Comparison of ENCODE assay signal across 8 cellular contexts in genomic region chr7:127588697-127589482, GRCh38. TPM values are rescaled to one million over a fixed set of nuclear protein-coding genes. Genes with fewer than 3 reads are reported as not detected.
A peak's percentile ranks its signal among the peaks of the same experiment; 100 is the strongest.
DNase-seq lines count a peak whose midpoint lies in the region; ATAC-seq and TF ChIP-seq lines count a peak whose summit lies in the region.

No MANE protein-coding gene starts in this region.

- H3K4me1 ChIP-seq in OCI-LY3 (ENCODE audit: low read length) (peaks cover 22% of the 10 kb centered on the region), trophoblast cell (ENCODE audit: control insufficient read depth in 1 of 2, insufficient read depth in 2 of 2, low read length in 2 of 2) (peaks cover 21 to 26% of the 10 kb centered on the region in 2 experiments)

- peak overlapping the region; percentile 76 for H3K4ac ChIP-seq in trophoblast cell (ENCODE audit: low read depth, low read length)

- no CpG with 5 or more reads among the region's 43 CpGs for WGBS in trophoblast cell (ENCODE audit: extremely low coverage, insufficient coverage, insufficient read length)

- H3K4me2 ChIP-seq in OCI-LY3 (ENCODE audit: low read length) (peak overlapping the region; percentile 99), trophoblast cell (ENCODE audit: low read length) (peak overlapping the region; percentile 87)

- TF ChIP-seq CTCF in OCI-LY3 (IDR thresholded peaks at IDR 0.05; ENCODE audit: low read depth, low read length) = peak; percentile 58

- peak overlapping the region; percentile 96 for H3K4me3 ChIP-seq in OCI-LY3 (ENCODE audit: low read length)
- H3K4me3 ChIP-seq in trophoblast cell (ENCODE audit: low read depth, low read length) = peak overlapping the region; percentile 90

- peaks cover 16% of the 10 kb centered on the region for H3K79me1 ChIP-seq in trophoblast cell (ENCODE audit: low read length)

- H3K79me2 ChIP-seq in OCI-LY3 (ENCODE audit: low read length) (peaks cover 27% of the 10 kb centered on the region), trophoblast cell (ENCODE audit: control insufficient read depth, insufficient read depth, low read length, poor library complexity) (peaks cover 14% of the 10 kb centered on the region)

- H2AFZ ChIP-seq in OCI-LY3 (ENCODE audit: low read depth, low read length) (peak overlapping the region; percentile 79; the same call in 1 of the 2 replicates), trophoblast cell (ENCODE audit: insufficient read depth, low read length, poor library complexity) (peak overlapping the region; percentile 80)

- H3K9ac ChIP-seq in OCI-LY3 (ENCODE audit: low read length) (peak overlapping the region; percentile 88), trophoblast cell (ENCODE audit: low read length) (peak overlapping the region; percentile 83)

- 0 out of 2 replicates have a peak, but pooled peaks cover 5% of the 10 kb centered on the region for H4K20me1 ChIP-seq in OCI-LY3 (ENCODE audit: insufficient read depth, low read length)

- no peak overlapping the region for H3K23ac ChIP-seq in trophoblast cell (ENCODE audit: low read length)

- peak; percentile 61 for DNase-seq in Caki2 (ENCODE audit: low read depth)
- DNase-seq in left ventricle myocardium superior = peak; percentile 62
- peak; percentile 55 to 69 for DNase-seq in trophoblast cell
- no peak for DNase-seq in NCI-H1048 (lab: John Stamatoyannopoulos, UW)

- peak overlapping the region; percentile 85 for H2BK120ac ChIP-seq in trophoblast cell (ENCODE audit: insufficient read depth, low read length, poor library complexity)

- H3K27me3 ChIP-seq in OCI-LY3 (ENCODE audit: low read depth, low read length) (no peaks in the 10 kb centered on the region), trophoblast cell (ENCODE audit: insufficient read depth, low read length) (no peaks in the 10 kb centered on the region)

- peak overlapping the region; percentile 81 for H4K12ac ChIP-seq in trophoblast cell (ENCODE audit: low read depth, low read length)

- H3K14ac ChIP-seq in trophoblast cell (ENCODE audit: low read length) = peak overlapping the region; percentile 88

- H3K9me3 ChIP-seq in OCI-LY3 (ENCODE audit: insufficient read depth, low read length) (no peaks in the 10 kb centered on the region), trophoblast cell (ENCODE audit: insufficient read depth, low read depth, low read length) (no peaks in the 10 kb centered on the region)

- peak overlapping the region; percentile 65 for H2BK5ac ChIP-seq in trophoblast cell (ENCODE audit: low read depth, low read length, poor library complexity)

- H3K36me3 ChIP-seq in OCI-LY3 (replicated peaks; ENCODE audit: low read depth, low read length) = peaks cover 15% of the 10 kb centered on the region
- peaks cover 12 to 16% of the 10 kb centered on the region in 2 experiments for H3K36me3 ChIP-seq in trophoblast cell (ENCODE audit: control insufficient read depth in 1 of 2, insufficient read depth in 2 of 2, low read length in 2 of 2)

- H3K27ac ChIP-seq in OCI-LY3 (ENCODE audit: low read length) (peak overlapping the region; percentile 19; the same call in 1 of the 2 replicates), angular gyrus (ENCODE audit: low read depth, low read length) (peak overlapping the region; percentile 86), trophoblast cell (ENCODE audit: low read depth, low read length) (peak overlapping the region; percentile 36)

- intact Hi-C loops in left ventricle myocardium superior (cut with micrococcal nuclease) = no loop called here

- H2BK12ac ChIP-seq in trophoblast cell (ENCODE audit: low read length) = no peak overlapping the region

- in situ Hi-C loops in Caki2 (cut with HindIII; ENCODE audit: low pct_unique_long_range_greater_than_20kb, low sequenced_read_pairs) = no loop called here

- peak overlapping the region; percentile 87 for H4K91ac ChIP-seq in trophoblast cell (ENCODE audit: low read depth, low read length)

- H3K18ac ChIP-seq in trophoblast cell (ENCODE audit: low read length) = peak overlapping the region; percentile 87

- ATAC-seq in GM19455 (IDR thresholded peaks at IDR 0.05; ENCODE audit: unreplicated experiment) = peak; percentile 27
- ATAC-seq in HG03565 (IDR thresholded peaks at IDR 0.05; ENCODE audit: unreplicated experiment) = peak; percentile 1
- peak; percentile 56 for ATAC-seq in left ventricle myocardium superior

- no peak overlapping the region for H2AK5ac ChIP-seq in trophoblast cell (ENCODE audit: low read length)

- H4K8ac ChIP-seq in trophoblast cell (ENCODE audit: low read depth, low read length) = peak overlapping the region; percentile 91

RNA-seq across cellular contexts. Expression of gene ARF5, which starts 0.7 kb away (rescaled TPM):
- 308 and 345 TPM in 2 replicates for total RNA-seq in Caki2 (2014; rRNA removed; shearing (Covaris generic); ENCODE audit: low replicate concordance)
- total RNA-seq in left ventricle myocardium superior = 85.4 TPM
- 131 and 139 TPM in 2 replicates for polyA plus RNA-seq in trophoblast cell (2013)

RNA-seq across cellular contexts. Expression of gene GCC1, which starts 3.5 kb away (rescaled TPM):
- 10.4 and 12.9 TPM in 2 replicates for total RNA-seq in Caki2 (2014; rRNA removed; shearing (Covaris generic); ENCODE audit: low replicate concordance)
- 7.3 TPM for total RNA-seq in left ventricle myocardium superior
- polyA plus RNA-seq in trophoblast cell (2013) = 9.0 TPM in 2 replicates

RNA-seq across cellular contexts. Expression of gene FSCN3, which starts 4.6 kb away (rescaled TPM):
- total RNA-seq in Caki2 (2014; rRNA removed; shearing (Covaris generic); ENCODE audit: low replicate concordance) = 0.38 and 1.1 TPM in 2 replicates
- total RNA-seq in left ventricle myocardium superior = not detected
- 1.7 and 1.9 TPM in 2 replicates for polyA plus RNA-seq in trophoblast cell (2013)

RNA-seq across cellular contexts. Expression of gene PAX4, which starts 29.1 kb away (rescaled TPM):
- not detected in 2 replicates for total RNA-seq in Caki2 (2014; rRNA removed; shearing (Covaris generic); ENCODE audit: low replicate concordance)
- total RNA-seq in left ventricle myocardium superior = not detected
- polyA plus RNA-seq in trophoblast cell (2013) = 0.03 TPM in 1 of 2 replicates, not detected in the other

Comparison
In these comparisons a context has a peak if more than half of its experiments do, and no peak if none do; other contexts are left out.
1. ATAC-seq: peak in every context shown above with its lines; median percentile 56 in left ventricle myocardium superior; 27 in GM19455; 1 in HG03565.
2. H3K27ac ChIP-seq: peak in every context shown above with its lines; median percentile 86 in angular gyrus; 36 in trophoblast cell; 19 in OCI-LY3.